Comparison of ENCODE assay signal across 8 cellular contexts in the genomic region with DNA sequence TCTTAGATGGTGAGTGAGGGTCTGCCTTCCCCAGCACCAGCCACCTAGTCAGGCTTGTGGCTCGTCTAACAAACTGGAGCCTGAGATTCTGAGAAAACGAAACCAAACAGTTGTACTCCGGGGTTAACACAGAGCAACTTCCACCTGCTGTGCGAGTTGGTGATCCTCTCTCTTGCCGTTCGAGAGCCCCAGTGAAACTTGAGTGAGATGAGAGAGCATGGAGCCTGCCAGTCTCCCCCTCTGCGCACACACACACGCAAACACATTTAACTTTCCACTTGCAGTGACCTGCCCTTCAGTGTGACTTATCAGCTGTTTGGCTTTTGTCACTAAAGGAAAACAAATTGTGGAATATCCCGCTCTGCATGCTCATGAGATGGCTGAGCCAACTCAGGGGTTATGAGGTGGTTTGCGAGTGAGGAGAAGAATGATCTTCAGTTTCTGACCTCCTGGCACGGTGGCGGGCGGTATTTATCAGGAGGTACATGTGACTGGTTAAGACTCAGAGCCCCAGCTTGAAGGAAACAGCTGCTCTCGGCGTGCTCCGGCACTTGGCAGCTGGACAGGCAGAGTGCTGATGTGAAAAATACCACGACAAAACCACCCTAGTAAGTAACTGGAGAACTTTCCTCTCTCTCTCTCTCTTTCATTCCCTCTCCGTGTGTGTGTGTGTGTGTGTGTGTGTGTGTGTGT. TPM values are rescaled to one million over a fixed set of nuclear protein-coding genes. Genes with fewer than 3 reads are reported as not detected.
A peak's percentile ranks its signal among the peaks of the same experiment; 100 is the strongest.
DNase-seq lines count a peak whose midpoint lies in the region; ATAC-seq and TF ChIP-seq lines count a peak whose summit lies in the region.

A gene with protein sequence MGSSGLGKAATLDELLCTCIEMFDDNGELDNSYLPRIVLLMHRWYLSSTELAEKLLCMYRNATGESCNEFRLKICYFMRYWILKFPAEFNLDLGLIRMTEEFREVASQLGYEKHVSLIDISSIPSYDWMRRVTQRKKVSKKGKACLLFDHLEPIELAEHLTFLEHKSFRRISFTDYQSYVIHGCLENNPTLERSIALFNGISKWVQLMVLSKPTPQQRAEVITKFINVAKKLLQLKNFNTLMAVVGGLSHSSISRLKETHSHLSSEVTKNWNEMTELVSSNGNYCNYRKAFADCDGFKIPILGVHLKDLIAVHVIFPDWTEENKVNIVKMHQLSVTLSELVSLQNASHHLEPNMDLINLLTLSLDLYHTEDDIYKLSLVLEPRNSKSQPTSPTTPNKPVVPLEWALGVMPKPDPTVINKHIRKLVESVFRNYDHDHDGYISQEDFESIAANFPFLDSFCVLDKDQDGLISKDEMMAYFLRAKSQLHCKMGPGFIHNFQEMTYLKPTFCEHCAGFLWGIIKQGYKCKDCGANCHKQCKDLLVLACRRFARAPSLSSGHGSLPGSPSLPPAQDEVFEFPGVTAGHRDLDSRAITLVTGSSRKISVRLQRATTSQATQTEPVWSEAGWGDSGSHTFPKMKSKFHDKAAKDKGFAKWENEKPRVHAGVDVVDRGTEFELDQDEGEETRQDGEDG (plus strand): TSS at position 550 of the 693 bp plus-strand sequence. CDS start 38,488 bp downstream, outside the sequence.

- no peak for TF ChIP-seq CTCF in AG04449 (IDR thresholded peaks at IDR 0.05; ENCODE audit: insufficient read depth, low read length, missing control alignments)
- TF ChIP-seq CTCF in dorsolateral prefrontal cortex (IDR thresholded peaks at IDR 0.05 in 54 of 56, conservative IDR thresholded peaks at IDR 0.05 in 2 of 56; ENCODE audit: low read depth in 1 of 56, partially characterized antibody in 56 of 56): no peak
- no peak for TF ChIP-seq CTCF in right lobe of liver (IDR thresholded peaks at IDR 0.05)

- H3K36me3 ChIP-seq in right lobe of liver: no peaks in the 10 kb centered on the region

- H3K27ac ChIP-seq in dorsolateral prefrontal cortex (peak within 1 kb of the TSS; percentile 85 to 99 (median 97)), right lobe of liver (peak within 1 kb of the TSS; percentile 90 to 96 (median 95))

- TF ChIP-seq POLR2A in right lobe of liver (IDR thresholded peaks at IDR 0.05): peak; percentile 45

- DNase-seq in AG04449 (ENCODE audit: low read depth, low spot score): peak; percentile 89
- DNase-seq in NCI-H345 treated with DMSO at 0.1 percent for 48 hours (lab: John Stamatoyannopoulos, UW; ENCODE audit: unreplicated experiment): peak; percentile 57
- DNase-seq in activated CD4-positive, alpha-beta T cell treated with anti-CD3 and anti-CD28 coated beads, Interleukin-2, amount 50 U/mL, for 4 hours: peak; percentile 49 to 56
- peak; percentile 11 to 83 (median 79) for DNase-seq in dorsolateral prefrontal cortex
- DNase-seq in right lobe of liver: peak; percentile 78 to 88 (median 83)
- peak; percentile 62 for DNase-seq in stimulated activated CD4-positive, alpha-beta T cell treated with anti-CD3 and anti-CD28 coated beads, Interleukin-4, amount 100 ng/mL, for 24 hours

- intact Hi-C loops in dorsolateral prefrontal cortex (cut with DNase I) (loop anchor here (2.0 to 10.0 kb wide), 6 partner anchors 29 to 123 kb away; partner anchors contain the start of gene FAM98A (in 1 of the 2)), right lobe of liver (cut with DNase I) (no loop called here)

- peaks cover 0 to 17% (median 2%) of the 10 kb centered on the region in 4 donors for H3K4me1 ChIP-seq in right lobe of liver

- H3K27me3 ChIP-seq in dorsolateral prefrontal cortex: no peaks in the 10 kb centered on the region
- H3K27me3 ChIP-seq in right lobe of liver: no peaks in the 10 kb centered on the region

- H3K4me3 ChIP-seq in AG04449 (ENCODE audit: low read depth, low read length) (peak within 1 kb of the TSS; percentile 75), dorsolateral prefrontal cortex (peak within 1 kb of the TSS; percentile 52 to 84 (median 72)), right lobe of liver (peak within 1 kb of the TSS; percentile 54 to 65 (median 64))

- CTCF ChIA-PET in AG04449 (lab: Yijun Ruan, JAX): interaction anchor here (0.6 to 2.9 kb wide), 36 partner anchors 8 to 700 kb away, joined by 3 to 32 read pairs (median 4); no protein-coding TSS in a partner anchor

- H3K9me3 ChIP-seq in right lobe of liver: no peaks in the 10 kb centered on the region

- WGBS in right lobe of liver (ENCODE audit: insufficient coverage, low coverage, low lambda C conversion rate, missing lambda C conversion rate): 0% methylated on average over 12 of the region's 18 CpGs

- ATAC-seq in GM18861 (IDR thresholded peaks at IDR 0.05; ENCODE audit: unreplicated experiment) (peak; percentile 44), HG03095 (IDR thresholded peaks at IDR 0.05; ENCODE audit: unreplicated experiment) (peak; percentile 47), right lobe of liver (peak; percentile 67 to 85 (median 78))

- POLR2A ChIA-PET in AG04449 (lab: Yijun Ruan, JAX): interaction anchor here (0.6 to 1.5 kb wide), 5 partner anchors 26 to 123 kb away, joined by 3 to 5 read pairs (median 5); partner anchors contain the start of gene FAM98A

RNA-seq across cellular contexts. Expression of the gene that starts here (rescaled TPM):
- total RNA-seq in dorsolateral prefrontal cortex (100 to 1,000 TPM in 1 of 120 experiments, 10 to 100 TPM in 106, 1 to 10 TPM in 13; 4.2 to 101 (median 24.4) TPM), right lobe of liver (10 to 100 TPM in 1 of 6 experiments, 1 to 10 TPM in 5; 3.0 to 11.5 (median 5.0) TPM)

Comparison
In these comparisons a context has a peak if more than half of its experiments do, and no peak if none do; other contexts are left out.
1. Peak in every context shown above with its lines: DNase-seq, ATAC-seq, H3K4me3 ChIP-seq and H3K27ac ChIP-seq.
2. intact Hi-C loops: an anchor here in dorsolateral prefrontal cortex (2.0 to 10.0 kb wide); none called in right lobe of liver.